In the genomic region with DNA sequence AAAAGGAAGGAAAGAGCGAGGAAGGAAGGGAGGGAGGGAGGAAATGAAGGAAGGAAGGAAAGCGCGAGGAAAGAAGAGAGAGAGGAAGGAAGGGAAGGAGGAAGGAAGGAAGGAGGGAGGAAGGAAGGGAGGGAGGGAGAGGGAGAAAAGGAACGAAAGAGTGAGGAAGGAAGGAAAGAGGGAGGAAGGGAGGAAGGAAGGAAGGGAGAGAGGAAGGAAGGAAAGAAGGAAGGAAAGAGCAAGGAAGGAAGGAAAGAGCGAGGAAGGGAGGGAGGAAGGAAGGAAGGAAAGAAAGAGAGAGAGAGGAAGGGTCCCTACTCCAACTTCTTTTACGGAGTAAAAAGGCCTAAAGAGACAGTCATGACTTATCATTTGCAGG, we compare ENCODE assay signal across 8 cellular contexts. TPM values are rescaled to one million over a fixed set of nuclear protein-coding genes. Genes with fewer than 3 reads are reported as not detected.
DNase-seq lines count a peak whose midpoint lies in the region; ATAC-seq, FAIRE-seq and TF ChIP-seq lines count a peak whose summit lies in the region.

No MANE protein-coding gene starts in this region.

- H3K27ac Mint-ChIP-seq in T-helper 1 cell treated with Interleukin-12 subunit alpha and Interleukin-12 subunit beta and Interleukin-4 antibody, amounts not matched to agents 30 μg/mL and 1 μg/mL, for 36 hours: no peak overlapping the region

- H3K36me3 ChIP-seq in K562 (ENCODE audit: control insufficient read depth, insufficient read depth, low read length) (no peaks in the 10 kb centered on the region), liver (ENCODE audit: control insufficient read depth in 4 of 4, insufficient read depth in 3 of 4, low read depth in 1 of 4, low read length in 3 of 4) (no peaks in the 10 kb centered on the region)

- CTCF ChIA-PET in K562 (lab: Yijun Ruan, JAX; ENCODE audit: low intra/inter-chr PET ratio): no interaction called here

- no TSS peak for BruUV-seq in K562 (replicated peaks; lab: Mats Ljungman, UMichigan)

- TF ChIP-seq EP300 in K562 (IDR thresholded peaks at IDR 0.05; ENCODE audit: low read length): no peak

- no peaks in the 10 kb centered on the region for H4K20me1 ChIP-seq in K562 (replicated peaks; ENCODE audit: control insufficient read depth, insufficient read depth, low read length)

- H3K9ac ChIP-seq in K562 (ENCODE audit: insufficient read depth in 1 of 2, low read depth in 2 of 2, low read length in 2 of 2) (no peak overlapping the region), liver (ENCODE audit: low read depth in 1 of 2, low read length in 2 of 2) (no peak overlapping the region)

- H2AFZ ChIP-seq in K562 (ENCODE audit: low read depth, low read length): no peak overlapping the region

- FAIRE-seq in K562 (lab: Jason Lieb, UNC) (no peak), GM19239 (lab: Jason Lieb, UNC) (no peak)

- no peaks in the 10 kb centered on the region for H3K9me1 ChIP-seq in K562 (ENCODE audit: control insufficient read depth, insufficient read depth, low read length)

- no peak overlapping the region for H3K4me3 ChIP-seq in K562
- peak overlapping the region in 1 of 3 donors; percentile 67 for H3K4me3 ChIP-seq in liver (ENCODE audit: low read depth in 1 of 3, low read length in 3 of 3)

- 16% methylated on average over 3 of the region's 6 CpGs for WGBS in K562 (ENCODE audit: insufficient coverage, low coverage, missing lambda C conversion rate)
- 85% methylated on average over 6 of the region's 6 CpGs for WGBS in liver

- H3K4me1 ChIP-seq in K562 (replicated peaks in 1 of 2; ENCODE audit: control insufficient read depth in 2 of 2, insufficient read depth in 2 of 2, low read length in 2 of 2) (peaks cover 0 to 10% of the 10 kb centered on the region in 2 experiments; a peak in 3 of 5 replicates), liver (ENCODE audit: control insufficient read depth in 4 of 4, insufficient read depth in 4 of 4, low read length in 3 of 4) (peaks cover 2 to 14% (median 11%) of the 10 kb centered on the region in 4 donors)

- no peak overlapping the region for H3K4me2 ChIP-seq in K562 (ENCODE audit: insufficient read depth, low read length)

- ATAC-seq in K562 (no peak), GM18511 (IDR thresholded peaks at IDR 0.05; ENCODE audit: unreplicated experiment) (no peak)

- H3K9me3 Mint-ChIP-seq in T-helper 1 cell treated with Interleukin-12 subunit alpha and Interleukin-12 subunit beta and Interleukin-4 antibody, amounts not matched to agents 30 μg/mL and 1 μg/mL, for 36 hours: no peaks in the 10 kb centered on the region

- no peaks in the 10 kb centered on the region for H3K79me2 ChIP-seq in K562 (ENCODE audit: control insufficient read depth, insufficient read depth, low read length)

- H3K9me3 ChIP-seq in K562 (replicated peaks; ENCODE audit: control insufficient read depth, insufficient read depth, low read depth, low read length): no peaks in the 10 kb centered on the region
- H3K9me3 ChIP-seq in liver (ENCODE audit: control insufficient read depth in 4 of 4, low read length in 3 of 4): no peaks in the 10 kb centered on the region

- TF ChIP-seq CTCF in K562 (IDR thresholded peaks at IDR 0.05 in 2 of 3, conservative IDR thresholded peaks at IDR 0.05 in 1 of 3; ENCODE audit: insufficient read depth in 2 of 3, low read depth in 1 of 3, low read length in 3 of 3) (no peak), liver (IDR thresholded peaks at IDR 0.05; ENCODE audit: low read depth, low read length, missing input control) (no peak)

- H3K4me3 Mint-ChIP-seq in T-helper 1 cell treated with Interleukin-12 subunit alpha and Interleukin-12 subunit beta and Interleukin-4 antibody, amounts not matched to agents 30 μg/mL and 1 μg/mL, for 36 hours: peak overlapping the region; percentile 76

- TF ChIP-seq RAD21 in K562 (CRISPR knock-in tag; conservative IDR thresholded peaks at IDR 0.05 in 1 of 2, IDR thresholded peaks at IDR 0.05 in 1 of 2): no peak
- TF ChIP-seq RAD21 in liver (IDR thresholded peaks at IDR 0.05): no peak

- H3K27ac ChIP-seq in K562 (ENCODE audit: extremely low read depth, low read depth, low read length): no peak overlapping the region
- H3K27ac ChIP-seq in liver (ENCODE audit: low read depth in 1 of 2, low read length in 2 of 2): peak overlapping the region; percentile 90 to 91
- H3K27ac ChIP-seq in temporal lobe (ENCODE audit: low read depth, low read length): peak overlapping the region; percentile 62

- H3K27me3 ChIP-seq in K562 (ENCODE audit: control insufficient read depth in 2 of 2, insufficient read depth in 2 of 2, low read length in 2 of 2) (peaks cover 23 to 29% of the 10 kb centered on the region in 2 experiments), liver (ENCODE audit: control insufficient read depth in 4 of 4, insufficient read depth in 4 of 4, low read length in 3 of 4) (no peaks in the 10 kb centered on the region)

- intact Hi-C loops in K562 (cut with micrococcal nuclease): no loop called here

- no peak for TF ChIP-seq POLR2A in K562 (conservative IDR thresholded peaks at IDR 0.05)

- in situ Hi-C loops in K562 (cut with MboI): no loop called here

- DNase-seq in T-helper 1 cell (no peak), K562 (ENCODE audit: extremely low read depth in 1 of 4, low spot score in 3 of 4) (no peak), GM19239 (ENCODE audit: insufficient read length, low spot score) (no peak)
- no peak for DNase-seq in stimulated activated naive CD4-positive, alpha-beta T cell (lab: John Stamatoyannopoulos, UW)

- peaks cover 67% of the 10 kb centered on the region for H3K27me3 Mint-ChIP-seq in T-helper 1 cell treated with Interleukin-12 subunit alpha and Interleukin-12 subunit beta and Interleukin-4 antibody, amounts not matched to agents 30 μg/mL and 1 μg/mL, for 36 hours (ENCODE audit: low read depth)

- POLR2A ChIA-PET in K562 (lab: Yijun Ruan, JAX): interaction anchor here (1.2 kb wide), 1 partner anchor 9 kb away, joined by 3 read pairs; no protein-coding TSS in a partner anchor

- H3K4me1 Mint-ChIP-seq in T-helper 1 cell treated with Interleukin-12 subunit alpha and Interleukin-12 subunit beta and Interleukin-4 antibody, amounts not matched to agents 30 μg/mL and 1 μg/mL, for 36 hours (ENCODE audit: low read depth): peaks cover 20% of the 10 kb centered on the region

- H3K36me3 Mint-ChIP-seq in T-helper 1 cell treated with Interleukin-12 subunit alpha and Interleukin-12 subunit beta and Interleukin-4 antibody, amounts not matched to agents 30 μg/mL and 1 μg/mL, for 36 hours (ENCODE audit: low read depth): peaks cover 3% of the 10 kb centered on the region

TF ChIP-seq in K562, 482 proteins besides CTCF, POLR2A, EP300 and RAD21:
- no peak for TF ChIP-seq IRF2 (CRISPR knock-in tag; IDR thresholded peaks at IDR 0.05)
- TF ChIP-seq, protein P1, sequence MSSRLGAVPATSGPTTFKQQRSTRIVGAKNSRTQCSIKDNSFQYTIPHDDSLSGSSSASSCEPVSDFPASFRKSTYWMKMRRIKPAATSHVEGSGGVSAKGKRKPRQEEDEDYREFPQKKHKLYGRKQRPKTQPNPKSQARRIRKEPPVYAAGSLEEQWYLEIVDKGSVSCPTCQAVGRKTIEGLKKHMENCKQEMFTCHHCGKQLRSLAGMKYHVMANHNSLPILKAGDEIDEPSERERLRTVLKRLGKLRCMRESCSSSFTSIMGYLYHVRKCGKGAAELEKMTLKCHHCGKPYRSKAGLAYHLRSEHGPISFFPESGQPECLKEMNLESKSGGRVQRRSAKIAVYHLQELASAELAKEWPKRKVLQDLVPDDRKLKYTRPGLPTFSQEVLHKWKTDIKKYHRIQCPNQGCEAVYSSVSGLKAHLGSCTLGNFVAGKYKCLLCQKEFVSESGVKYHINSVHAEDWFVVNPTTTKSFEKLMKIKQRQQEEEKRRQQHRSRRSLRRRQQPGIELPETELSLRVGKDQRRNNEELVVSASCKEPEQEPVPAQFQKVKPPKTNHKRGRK (tag; IDR thresholded peaks at IDR 0.05): peak; percentile 83

TF ChIP-seq in liver, 16 proteins besides CTCF, POLR2A, EP300 and RAD21:
- TF ChIP-seq, protein P2, sequence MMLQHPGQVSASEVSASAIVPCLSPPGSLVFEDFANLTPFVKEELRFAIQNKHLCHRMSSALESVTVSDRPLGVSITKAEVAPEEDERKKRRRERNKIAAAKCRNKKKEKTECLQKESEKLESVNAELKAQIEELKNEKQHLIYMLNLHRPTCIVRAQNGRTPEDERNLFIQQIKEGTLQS (IDR thresholded peaks at IDR 0.05): no peak
- no peak for TF ChIP-seq EGR1 (IDR thresholded peaks at IDR 0.05; ENCODE audit: low read depth in 2 of 2)
- no peak for TF ChIP-seq FOXA1 (IDR thresholded peaks at IDR 0.05)

RNA-seq across cellular contexts. Expression of a gene that starts 17.5 kb away (rescaled TPM):
- 0.56 TPM in 2 replicates for total RNA-seq in K562 (2011; cell fraction: chromatin; rRNA removed; ENCODE audit: low replicate concordance)
- 0.50 and 0.66 TPM in 2 replicates for total RNA-seq in K562 (2011; cell fraction: nucleolus; rRNA removed)
- 0.69 TPM in 1 of 2 replicates, not detected in the other for total RNA-seq in K562 (2011; cell fraction: nucleoplasm; rRNA removed)
- total RNA-seq in K562 (2014; rRNA removed): 0.12 and 0.41 TPM in 2 replicates
- total RNA-seq in K562 (2014; rRNA removed; fragmentation: Illumina TruSeq; extraction: Trizol): 0.10 and 0.18 TPM in 2 replicates
- total RNA-seq in K562 (2015; rRNA removed; fragmentation: Illumina TruSeq; extraction: Trizol): 0.04 TPM in 2 replicates
- total RNA-seq in K562 (2021): 0.09 and 0.16 TPM in 2 replicates
- 0.11 and 0.17 TPM in 2 replicates for polyA plus RNA-seq in K562 (2011; rRNA removed)
- 0.03 and 0.25 TPM in 2 replicates for polyA plus RNA-seq in K562 (2011; cell fraction: cytosol; rRNA removed)
- polyA plus RNA-seq in K562 (2011; cell fraction: nucleus; rRNA removed): 0.39 and 0.46 TPM in 2 replicates
- polyA plus RNA-seq in K562 (2012): 0.14 and 0.53 TPM in 2 replicates
- polyA plus RNA-seq in K562 (2014; fragmentation: Illumina TruSeq; extraction: Trizol): 0.03 and 0.27 TPM in 2 replicates
- polyA plus RNA-seq in K562 (2014; fragmentation: Nextera tagmentation; extraction: Ambion mirVana): under 1 TPM; 0.01 TPM
- polyA plus RNA-seq in K562 (2014; rRNA removed): 1.0 TPM in 1 of 2 replicates, not detected in the other
- polyA minus RNA-seq in K562 (2011; rRNA and poly(A)+ RNA removed): 0.21 and 0.46 TPM in 2 replicates
- not detected in 2 replicates for polyA minus RNA-seq in K562 (2011; cell fraction: cytosol; rRNA and poly(A)+ RNA removed)
- 0.13 and 0.33 TPM in 2 replicates for polyA minus RNA-seq in K562 (2011; cell fraction: nucleus; rRNA and poly(A)+ RNA removed)
- 10 to 100 TPM; 13.4 to 15.5 TPM for total RNA-seq in liver
- 1 to 10 TPM; 3.4 to 4.4 TPM for polyA plus RNA-seq in liver
- 744 TPM for total RNA-seq in temporal lobe

Comparison
In these comparisons a context has a peak if more than half of its experiments do, and no peak if none do; other contexts are left out.
1. RNA of a gene that starts 17.5 kb away (total RNA-seq): 744 TPM in temporal lobe (single experiment); 13.4 to 15.5 TPM in liver and 0.04 to 0.69 TPM in K562; every median in the first group is over 10 times any median in the second.